In genomic region chr6:149234051-149234962, GRCh38 we compare ENCODE assay signal across 9 cellular contexts.
DNase-seq lines count a peak whose midpoint lies in the region; ATAC-seq, FAIRE-seq and TF ChIP-seq lines count a peak whose summit lies in the region.
"Had no signal": no experiment of that assay in that cellular context is flagged by ENCODE, and none has a peak within 500 bp of the region (broad histone marks: within the 10 kb centered on the region; RNA-seq: fewer than 3 reads in every experiment).

No MANE protein-coding gene starts in this region.

- no peak for FAIRE-seq in GM12878 (lab: Jason Lieb, UNC)

- H3K36me3 Mint-ChIP-seq in GM23338 (ENCODE audit: low read depth) = no peaks in the 10 kb centered on the region

- TF ChIP-seq POLR2A in GM12878 (IDR thresholded peaks at IDR 0.05; ENCODE audit: low read depth, low read length) = no peak

- 0 out of 2 replicates have a peak, but pooled peaks cover 4% of the 10 kb centered on the region for H3K4me1 ChIP-seq in GM23338 (ENCODE audit: insufficient read depth)
- peaks cover 37% of the 10 kb centered on the region for H3K4me1 ChIP-seq in GM12878 (ENCODE audit: control insufficient read depth, insufficient read depth, low read length)
- H3K4me1 ChIP-seq in Karpas-422 (ENCODE audit: low read length) = no peaks in the 10 kb centered on the region
- H3K4me1 ChIP-seq: parathyroid adenoma had no signal

- H3K4me3 ChIP-seq in GM23338 (no peak overlapping the region), GM12878 (no peak overlapping the region), Karpas-422 (ENCODE audit: low read length) (no peak overlapping the region)

- no peak overlapping the region for H3K27ac Mint-ChIP-seq in GM23338

- H3K79me2 ChIP-seq in GM23338 (replicated peaks; ENCODE audit: insufficient read depth) = no peaks in the 10 kb centered on the region
- H3K79me2 ChIP-seq in GM12878 (ENCODE audit: control insufficient read depth, insufficient read depth, low read length) = no peaks in the 10 kb centered on the region
- no peaks in the 10 kb centered on the region for H3K79me2 ChIP-seq in Karpas-422 (ENCODE audit: low read length)
- H3K79me2 ChIP-seq: parathyroid adenoma had no signal

- H3K4me2 ChIP-seq in GM23338 = no peak overlapping the region
- peak overlapping the region; percentile 75 for H3K4me2 ChIP-seq in GM12878 (ENCODE audit: control insufficient read depth, insufficient read depth)
- H3K4me2 ChIP-seq in Karpas-422 (ENCODE audit: low read depth, low read length, poor library complexity, severe bottlenecking) = no peak overlapping the region

- H3K27ac ChIP-seq in GM23338 (ENCODE audit: low read depth) (no peak overlapping the region), GM12878 (ENCODE audit: control insufficient read depth, insufficient read depth) (peak overlapping the region; percentile 73), Karpas-422 (ENCODE audit: low read length) (no peak overlapping the region)
- H3K27ac ChIP-seq: parathyroid adenoma had no signal

- 0 out of 2 replicates have a peak overlapping the region, but pooled peaks have one; percentile 44 for H2AFZ ChIP-seq in GM23338
- H2AFZ ChIP-seq in GM12878 (ENCODE audit: control insufficient read depth, low read depth, low read length) = no peak overlapping the region
- no peak overlapping the region for H2AFZ ChIP-seq in Karpas-422 (ENCODE audit: low read length)
- H2AFZ ChIP-seq: parathyroid adenoma had no signal

- H3K9me3 ChIP-seq in GM12878 (replicated peaks; ENCODE audit: control insufficient read depth, insufficient read depth, low read length) (no peaks in the 10 kb centered on the region; the same call in 1 of the 3 replicates), Karpas-422 (ENCODE audit: low read length) (no peaks in the 10 kb centered on the region)

- no peak for TF ChIP-seq RAD21 in GM12878 (IDR thresholded peaks at IDR 0.05; ENCODE audit: insufficient read depth, low read depth, low read length)

- no peak overlapping the region for H3K4me3 Mint-ChIP-seq in GM23338

- H3K27me3 Mint-ChIP-seq in GM23338 (ENCODE audit: insufficient read depth, low read depth, poor library complexity) = peaks cover 6% of the 10 kb centered on the region

- no peak for TF ChIP-seq EP300 in GM12878 (IDR thresholded peaks at IDR 0.05; ENCODE audit: borderline replicate concordance in 1 of 2, control insufficient read depth in 1 of 2, low read depth in 2 of 2, low read length in 2 of 2)

- intact Hi-C loops in GM12878 (cut with micrococcal nuclease; ENCODE audit: unreplicated experiment) = loop anchor here (5.0 kb wide), 1 partner anchor 83 kb away; the partner anchor contains the start of gene TAB2

- H3K27me3 ChIP-seq in GM23338 (ENCODE audit: insufficient read depth) (no peaks in the 10 kb centered on the region), GM12878 (replicated peaks in 1 of 2; ENCODE audit: control insufficient read depth in 2 of 2, insufficient read depth in 2 of 2, low read length in 1 of 2) (no peaks in the 10 kb centered on the region), Karpas-422 (ENCODE audit: low read length) (no peaks in the 10 kb centered on the region)

- TF ChIP-seq CTCF in GM23338 (conservative IDR thresholded peaks at IDR 0.05; ENCODE audit: low read depth in 2 of 2) = no peak
- TF ChIP-seq CTCF in GM12878 (IDR thresholded peaks at IDR 0.05 in 2 of 3, conservative IDR thresholded peaks at IDR 0.05 in 1 of 3; ENCODE audit: control insufficient read depth in 2 of 3, extremely low read depth in 1 of 3, insufficient read depth in 1 of 3, low read depth in 3 of 3, low read length in 3 of 3) = no peak

- ATAC-seq in GM23338 (no peak), GM12878 (peak; percentile 49), HG02981 (IDR thresholded peaks at IDR 0.05; ENCODE audit: unreplicated experiment) (no peak)

- H3K9ac ChIP-seq in GM12878 (ENCODE audit: control insufficient read depth, insufficient read depth, low read length) = no peak overlapping the region; the same call in 1 of the 2 replicates
- no peak overlapping the region for H3K9ac ChIP-seq in Karpas-422 (ENCODE audit: low read length)
- H3K9ac ChIP-seq: parathyroid adenoma had no signal

- H3F3A ChIP-seq in GM23338 (replicated peaks; ENCODE audit: low read depth) = no peaks in the 10 kb centered on the region

- no TSS peak for BruUV-seq in GM12878 (replicated peaks; lab: Mats Ljungman, UMichigan)

- H3K4me1 Mint-ChIP-seq in GM23338 = peaks cover 17% of the 10 kb centered on the region

- POLR2A ChIA-PET in GM12878 (lab: Charles Lee) = no interaction called here

- in situ Hi-C loops in GM12878 (cut with MboI) = no loop called here

- H3K9me3 Mint-ChIP-seq in GM23338 = no peaks in the 10 kb centered on the region

- DNase-seq in GM23338 (ENCODE audit: low spot score) (no peak), T-helper 22 cell (ENCODE audit: low read depth) (peak; percentile 24), GM12878 (ENCODE audit: low read depth, low spot score) (no peak), renal cortical epithelial cell (ENCODE audit: low read depth) (peak; percentile 72), putamen (ENCODE audit: low spot score) (no peak), Karpas-422 (no peak), cerebellum (ENCODE audit: low spot score) (no peak)

- H4K20me1 ChIP-seq in GM23338 (replicated peaks; ENCODE audit: insufficient read depth) = no peaks in the 10 kb centered on the region
- H4K20me1 ChIP-seq in GM12878 (ENCODE audit: control insufficient read depth, insufficient read depth) = no peaks in the 10 kb centered on the region
- H4K20me1 ChIP-seq in Karpas-422 (ENCODE audit: insufficient read depth, low read depth, low read length) = no peaks in the 10 kb centered on the region

- H3K36me3 ChIP-seq in GM23338 (ENCODE audit: insufficient read depth) = no peaks in the 10 kb centered on the region
- no peaks in the 10 kb centered on the region for H3K36me3 ChIP-seq in GM12878 (ENCODE audit: control insufficient read depth in 2 of 2, insufficient read depth in 2 of 2, low read length in 1 of 2)
- H3K36me3 ChIP-seq in Karpas-422 (ENCODE audit: insufficient read depth, low read length) = no peaks in the 10 kb centered on the region

- 68% methylated on average over 7 of the region's 7 CpGs for WGBS in GM12878 (ENCODE audit: insufficient coverage, insufficient replicate concordance, low lambda C conversion rate, missing lambda C conversion rate)

- CTCF ChIA-PET in GM12878 (lab: Yijun Ruan, JAX) = interaction anchor here (0.6 kb wide), 1 partner anchor 63 kb away, joined by 3 read pairs; no protein-coding TSS in a partner anchor

- H3K9me2 ChIP-seq in GM23338 (ENCODE audit: insufficient read depth) (peaks cover 10% of the 10 kb centered on the region), Karpas-422 (replicated peaks; ENCODE audit: insufficient read depth, low read length) (no peaks in the 10 kb centered on the region)

- RAD21 ChIA-PET in GM12878 (lab: Charles Lee; ENCODE audit: unreplicated experiment) = interaction anchor here (0.8 to 2.4 kb wide), 3 partner anchors 33 to 190 kb away, joined by 3 to 10 read pairs (median 8); no protein-coding TSS in a partner anchor

- SMC1A ChIA-PET in GM12878 (lab: Charles Lee; ENCODE audit: uncharacterized antibody, unreplicated experiment) = interaction anchor here (0.8 to 4.0 kb wide), 7 partner anchors 12 to 111 kb away, joined by 3 to 33 read pairs (median 12); no protein-coding TSS in a partner anchor

TF ChIP-seq in GM12878, 131 proteins besides CTCF, POLR2A, EP300 and RAD21 (continues in another document):
- TF ChIP-seq CREM (IDR thresholded peaks at IDR 0.05; ENCODE audit: low read depth) (no peak), JUNB (IDR thresholded peaks at IDR 0.05) (no peak), NR2F1 (conservative IDR thresholded peaks at IDR 0.05) (0 out of 2 replicates have a peak, but pooled peaks have one; percentile 11), ZZZ3 (IDR thresholded peaks at IDR 0.05; ENCODE audit: control insufficient read depth, insufficient read length, low read depth) (no peak), EED (IDR thresholded peaks at IDR 0.05; ENCODE audit: low read depth) (no peak), TARDBP (IDR thresholded peaks at IDR 0.05; ENCODE audit: borderline replicate concordance) (no peak), REST (IDR thresholded peaks at IDR 0.05; ENCODE audit: low read depth, low read length) (no peak), CBX3 (IDR thresholded peaks at IDR 0.05; ENCODE audit: borderline replicate concordance, low read depth) (no peak), TCF3 (IDR thresholded peaks at IDR 0.05; ENCODE audit: borderline replicate concordance, insufficient read depth, low read depth, low read length) (no peak), JUND (IDR thresholded peaks at IDR 0.05; ENCODE audit: low read depth, low read length) (no peak), SIX5 (IDR thresholded peaks at IDR 0.05; ENCODE audit: low read depth, low read length, severe bottlenecking) (no peak)

Comparison
In these comparisons a context has a peak if more than half of its experiments do, and no peak if none do; other contexts are left out.
1. DNase-seq: peak in T-helper 22 cell (single experiment) and renal cortical epithelial cell (single experiment); none in GM23338 (single experiment), GM12878 (single experiment), putamen (single experiment), Karpas-422 (single experiment) and cerebellum (single experiment).